14 cellular contexts compared by ENCODE assay signal in genomic region chr1:177432897-177433296, GRCh38.
DNase-seq lines count a peak whose midpoint lies in the region; ATAC-seq, FAIRE-seq and TF ChIP-seq lines count a peak whose summit lies in the region.
"Had no signal": no experiment of that assay in that cellular context is flagged by ENCODE, and none has a peak within 500 bp of the region (broad histone marks: within the 10 kb centered on the region; RNA-seq: fewer than 3 reads in every experiment).

No MANE protein-coding gene starts in this region.

- no peaks in the 10 kb centered on the region for H3K4me1 Mint-ChIP-seq in activated T-cell treated with anti-CD3 and anti-CD28 coated beads, Interleukin-2, amount 50 U/mL, for 4 hours (ENCODE audit: low read depth)
- H3K4me1 Mint-ChIP-seq: activated CD8-positive, alpha-beta memory T cell treated with anti-CD3 and anti-CD28 coated beads, Interleukin-2, amount 10 ng/mL, durations not matched to agents 7 days and 5 days; memory B cell had no signal

- H3K27me3 ChIP-seq in ovary, result no peaks in the 10 kb centered on the region

- DNase-seq in A549 (ENCODE audit: low read depth in 1 of 2, low spot score in 1 of 2), result no peak
- peak; percentile 31 for DNase-seq in NAMALWA (ENCODE audit: low spot score)
- no peak for DNase-seq in epithelial cell of proximal tubule (ENCODE audit: low read depth)
- DNase-seq in activated T-cell treated with anti-CD3 and anti-CD28 coated beads, Interleukin-2, amount 50 U/mL, for 4 hours, result no peak
- DNase-seq in ovary, result no peak
- DNase-seq: activated CD8-positive, alpha-beta memory T cell treated with anti-CD3 and anti-CD28 coated beads, Interleukin-2, amount 10 ng/mL, durations not matched to agents 7 days and 5 days; C1 segment of cervical spinal cord; NCI-H146; OCI-M1 had no signal

- no peaks in the 10 kb centered on the region for H3K36me3 ChIP-seq in ovary
- H3K36me3 ChIP-seq: suprapubic skin had no signal

- TF ChIP-seq RAD21 in A549 (conservative IDR thresholded peaks at IDR 0.05 in 1 of 2, IDR thresholded peaks at IDR 0.05 in 1 of 2), result no peak

- no peaks in the 10 kb centered on the region for H3K27me3 Mint-ChIP-seq in activated T-cell treated with anti-CD3 and anti-CD28 coated beads, Interleukin-2, amount 50 U/mL, for 4 hours (ENCODE audit: low read depth)
- H3K27me3 Mint-ChIP-seq: activated CD8-positive, alpha-beta memory T cell treated with anti-CD3 and anti-CD28 coated beads, Interleukin-2, amount 10 ng/mL, durations not matched to agents 7 days and 5 days had no signal

- intact Hi-C loops in ovary (cut with DNase I), result no loop called here

- TF ChIP-seq POLR2A in A549 (IDR thresholded peaks at IDR 0.05; ENCODE audit: low read length), result no peak
- TF ChIP-seq POLR2A in ovary (IDR thresholded peaks at IDR 0.05), result no peak

- no peak overlapping the region for H3K4me3 ChIP-seq in A549
- no peak overlapping the region for H3K4me3 ChIP-seq in epithelial cell of proximal tubule (ENCODE audit: low read depth, low read length)
- no peak overlapping the region for H3K4me3 ChIP-seq in ovary
- H3K4me3 ChIP-seq: suprapubic skin had no signal

- H3K9me3 Mint-ChIP-seq in activated T-cell treated with anti-CD3 and anti-CD28 coated beads, Interleukin-2, amount 50 U/mL, for 4 hours, result no peaks in the 10 kb centered on the region

- no peaks in the 10 kb centered on the region for H3K4me1 ChIP-seq in A549
- no peaks in the 10 kb centered on the region for H3K4me1 ChIP-seq in ovary (ENCODE audit: insufficient read depth)
- H3K4me1 ChIP-seq: suprapubic skin had no signal

- FAIRE-seq in A549 (lab: Jason Lieb, UNC), result no peak

- H3K4me2 ChIP-seq in A549, result no peak overlapping the region

- no peak overlapping the region for H3K4me3 Mint-ChIP-seq in activated T-cell treated with anti-CD3 and anti-CD28 coated beads, Interleukin-2, amount 50 U/mL, for 4 hours
- H3K4me3 Mint-ChIP-seq: activated CD8-positive, alpha-beta memory T cell treated with anti-CD3 and anti-CD28 coated beads, Interleukin-2, amount 10 ng/mL, durations not matched to agents 7 days and 5 days; memory B cell had no signal

- no peaks in the 10 kb centered on the region for H3K9me3 ChIP-seq in A549
- H3K9me3 ChIP-seq in ovary, result no peaks in the 10 kb centered on the region
- H3K9me3 ChIP-seq: suprapubic skin had no signal

- TF ChIP-seq EP300 in A549 (IDR thresholded peaks at IDR 0.05), result no peak
- TF ChIP-seq EP300 in ovary (IDR thresholded peaks at IDR 0.05), result no peak

- H3K27ac ChIP-seq in A549 (no peak overlapping the region), ovary (no peak overlapping the region)
- H3K27ac ChIP-seq: suprapubic skin had no signal

- 0% methylated on average over 1 of the region's 1 CpG for WGBS in A549 (ENCODE audit: missing lambda C conversion rate)
- 91 to 96% (median 94%) methylated on average over 1 of the region's 1 CpG for WGBS in ovary, 3 donors

- TF ChIP-seq CTCF in A549 (IDR thresholded peaks at IDR 0.05) (no peak), GM12874 (IDR thresholded peaks at IDR 0.05; ENCODE audit: insufficient read depth, low read depth, low read length) (peak; percentile 29; the same call in 1 of the 2 replicates), epithelial cell of proximal tubule (conservative IDR thresholded peaks at IDR 0.05; ENCODE audit: low read depth, low read length) (peak; percentile 42), ovary (IDR thresholded peaks at IDR 0.05) (no peak)

- H3K36me3 Mint-ChIP-seq in activated T-cell treated with anti-CD3 and anti-CD28 coated beads, Interleukin-2, amount 50 U/mL, for 4 hours (ENCODE audit: insufficient read depth), result no peaks in the 10 kb centered on the region
- H3K36me3 Mint-ChIP-seq: activated CD8-positive, alpha-beta memory T cell treated with anti-CD3 and anti-CD28 coated beads, Interleukin-2, amount 10 ng/mL, durations not matched to agents 7 days and 5 days; memory B cell had no signal

- POLR2A ChIA-PET in A549 (lab: Yijun Ruan, JAX), result no interaction called here

- CTCF ChIA-PET in A549 (lab: Yijun Ruan, JAX), result interaction anchor here (1.4 kb wide), 1 partner anchor 12 kb away, joined by 3 read pairs; no protein-coding TSS in a partner anchor

- ATAC-seq in A549 (peak; percentile 30 to 66; a peak in 2 of 6 replicates), GM21390 (IDR thresholded peaks at IDR 0.05; ENCODE audit: unreplicated experiment) (no peak), GM18517 (IDR thresholded peaks at IDR 0.05; ENCODE audit: unreplicated experiment) (no peak)
- ATAC-seq in activated T-cell treated with anti-CD3 and anti-CD28 coated beads, Interleukin-2, amount 50 U/mL, for 4 hours, result no peak
- ATAC-seq: activated CD8-positive, alpha-beta memory T cell treated with anti-CD3 and anti-CD28 coated beads, Interleukin-2, amount 10 ng/mL, durations not matched to agents 7 days and 5 days had no signal

TF ChIP-seq in A549, 52 proteins besides CTCF, POLR2A, EP300 and RAD21:
- TF ChIP-seq GATA3 (IDR thresholded peaks at IDR 0.05; ENCODE audit: borderline replicate concordance) (no peak), KDM5A (IDR thresholded peaks at IDR 0.05) (no peak), MYC (IDR thresholded peaks at IDR 0.05; ENCODE audit: borderline replicate concordance, low read length) (no peak), TFCP2L1 (CRISPR knock-in tag; IDR thresholded peaks at IDR 0.05) (no peak), RNF2 (IDR thresholded peaks at IDR 0.05; ENCODE audit: borderline replicate concordance, low read depth) (no peak), NR3C1 (IDR thresholded peaks at IDR 0.05) (no peak), HOXA7 (CRISPR knock-in tag; IDR thresholded peaks at IDR 0.05) (no peak), RCOR1 (IDR thresholded peaks at IDR 0.05; ENCODE audit: low read depth, low read length) (no peak), JUN (IDR thresholded peaks at IDR 0.05) (no peak), ELK1 (IDR thresholded peaks at IDR 0.05; ENCODE audit: low read depth, low read length) (no peak), TP53 (CRISPR knock-in tag; IDR thresholded peaks at IDR 0.05) (no peak)
- TF ChIP-seq, protein P1, sequence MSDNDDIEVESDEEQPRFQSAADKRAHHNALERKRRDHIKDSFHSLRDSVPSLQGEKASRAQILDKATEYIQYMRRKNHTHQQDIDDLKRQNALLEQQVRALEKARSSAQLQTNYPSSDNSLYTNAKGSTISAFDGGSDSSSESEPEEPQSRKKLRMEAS (IDR thresholded peaks at IDR 0.05), result no peak

Comparison
In these comparisons a context has a peak if more than half of its experiments do, and no peak if none do; other contexts are left out.
1. ATAC-seq: peak in A549 (2 of 2); none in GM21390 (single experiment), activated T-cell treated with anti-CD3 and anti-CD28 coated beads, Interleukin-2, amount 50 U/mL, for 4 hours (0 of 2) and GM18517 (single experiment).
2. CTCF ChIP-seq: peak in GM12874 (single experiment) and epithelial cell of proximal tubule (single experiment); none in A549 (single experiment) and ovary (0 of 3).